21 cellular contexts compared by ENCODE assay signal in genomic region chr14:93299831-93300230, GRCh38. TPM values are rescaled to one million over a fixed set of nuclear protein-coding genes. Genes with fewer than 3 reads are reported as not detected.
"Had no signal": no experiment of that assay in that cellular context is flagged by ENCODE, and none has a peak within 500 bp of the region (broad histone marks: within the 10 kb centered on the region; RNA-seq: fewer than 3 reads in every experiment).

No MANE protein-coding gene starts in this region.

- H3K27me3 ChIP-seq: ascending aorta, cardiac muscle cell, colonic mucosa, neural progenitor cell, transverse colon had no signal

- DNase-seq: activated CD4-positive, alpha-beta T cell treated with anti-CD3 and anti-CD28 coated beads for 1 hour; activated CD4-positive, alpha-beta T cell treated with anti-CD3 and anti-CD28 coated beads, Interleukin-2, amount 50 U/mL, for 48 hours; activated CD8-positive, alpha-beta memory T cell treated with anti-CD3 and anti-CD28 coated beads, Interleukin-2, amount 10 ng/mL, durations not matched to agents 7 days and 5 days; activated effector memory CD4-positive, alpha-beta T cell treated with anti-CD3 and anti-CD28 coated beads, Interleukin-2, amount 50 U/mL, for 16 hours; activated T-cell treated with anti-CD3 and anti-CD28 coated beads, Interleukin-2, amount 50 U/mL, for 24 hours; colonic mucosa; effector CD4-positive, alpha-beta T cell; hippocampal formation; T-helper 2 cell; transverse colon had no signal

- H3K4me1 Mint-ChIP-seq: activated CD8-positive, alpha-beta memory T cell treated with anti-CD3 and anti-CD28 coated beads, Interleukin-2, amount 10 ng/mL, durations not matched to agents 7 days and 5 days had no signal

- H3K4me2 ChIP-seq: neural progenitor cell had no signal

- H3K27ac ChIP-seq: ascending aorta, colonic mucosa, neural progenitor cell, parathyroid adenoma, skin epidermis, transverse colon had no signal

- H3K9me3 Mint-ChIP-seq: activated T-cell treated with anti-CD3 and anti-CD28 coated beads, Interleukin-2, amount 50 U/mL, for 24 hours; neural progenitor cell; stimulated activated memory B cell treated with anti-CD40 and anti-IgM and Interleukin-4, amounts not matched to agents 10 μg/mL and 1 μg/mL and 100 μg/mL, for 72 hours had no signal

- H3K27ac Mint-ChIP-seq: activated CD8-positive, alpha-beta memory T cell treated with anti-CD3 and anti-CD28 coated beads, Interleukin-2, amount 10 ng/mL, durations not matched to agents 7 days and 5 days; activated naive CD8-positive, alpha-beta T cell; activated T-cell treated with anti-CD3 and anti-CD28 coated beads, Interleukin-2, amount 50 U/mL, for 24 hours; neural progenitor cell; stimulated activated memory B cell treated with anti-CD40 and anti-IgM and Interleukin-4, amounts not matched to agents 10 μg/mL and 1 μg/mL and 100 μg/mL, for 72 hours had no signal

- H3K9me3 ChIP-seq: ascending aorta, colonic mucosa, transverse colon had no signal

- H3K4me3 Mint-ChIP-seq: activated CD8-positive, alpha-beta memory T cell treated with anti-CD3 and anti-CD28 coated beads, Interleukin-2, amount 10 ng/mL, durations not matched to agents 7 days and 5 days; activated naive CD8-positive, alpha-beta T cell; activated T-cell treated with anti-CD3 and anti-CD28 coated beads, Interleukin-2, amount 50 U/mL, for 24 hours; neural progenitor cell; stimulated activated memory B cell treated with anti-CD40 and anti-IgM and Interleukin-4, amounts not matched to agents 10 μg/mL and 1 μg/mL and 100 μg/mL, for 72 hours had no signal

- H3K4me3 ChIP-seq: ascending aorta, cardiac muscle cell, colonic mucosa, neural progenitor cell, skin epidermis, transverse colon had no signal

- H2AFZ ChIP-seq: neural progenitor cell, parathyroid adenoma had no signal

- H3K36me3 Mint-ChIP-seq: activated CD8-positive, alpha-beta memory T cell treated with anti-CD3 and anti-CD28 coated beads, Interleukin-2, amount 10 ng/mL, durations not matched to agents 7 days and 5 days had no signal

- H3K36me3 ChIP-seq: ascending aorta, colonic mucosa, neural progenitor cell had no signal

- ATAC-seq: activated CD8-positive, alpha-beta memory T cell treated with anti-CD3 and anti-CD28 coated beads, Interleukin-2, amount 10 ng/mL, durations not matched to agents 7 days and 5 days; stimulated activated memory B cell treated with anti-CD40 and anti-IgM and Interleukin-4, amounts not matched to agents 10 μg/mL and 1 μg/mL and 100 μg/mL, for 72 hours had no signal

- H3K9ac ChIP-seq: neural progenitor cell, parathyroid adenoma had no signal

- H3K27me3 Mint-ChIP-seq: activated CD8-positive, alpha-beta memory T cell treated with anti-CD3 and anti-CD28 coated beads, Interleukin-2, amount 10 ng/mL, durations not matched to agents 7 days and 5 days; activated naive CD8-positive, alpha-beta T cell; activated T-cell treated with anti-CD3 and anti-CD28 coated beads, Interleukin-2, amount 50 U/mL, for 24 hours; stimulated activated memory B cell treated with anti-CD40 and anti-IgM and Interleukin-4, amounts not matched to agents 10 μg/mL and 1 μg/mL and 100 μg/mL, for 72 hours had no signal

RNA-seq across cellular contexts. Expression of gene COX8C, which starts 47.2 kb away (rescaled TPM):
- total RNA-seq: activated CD8-positive, alpha-beta memory T cell treated with anti-CD3 and anti-CD28 coated beads, Interleukin-2, amount 10 ng/mL, durations not matched to agents 7 days and 5 days; ascending aorta; cardiac muscle cell; colonic mucosa; kidney epithelial cell; liver; mesenteric fat pad; subcutaneous adipose tissue; transverse colon had no signal
- polyA plus RNA-seq: liver had no signal
